16 cellular contexts compared by ENCODE assay signal in the genomic region with DNA sequence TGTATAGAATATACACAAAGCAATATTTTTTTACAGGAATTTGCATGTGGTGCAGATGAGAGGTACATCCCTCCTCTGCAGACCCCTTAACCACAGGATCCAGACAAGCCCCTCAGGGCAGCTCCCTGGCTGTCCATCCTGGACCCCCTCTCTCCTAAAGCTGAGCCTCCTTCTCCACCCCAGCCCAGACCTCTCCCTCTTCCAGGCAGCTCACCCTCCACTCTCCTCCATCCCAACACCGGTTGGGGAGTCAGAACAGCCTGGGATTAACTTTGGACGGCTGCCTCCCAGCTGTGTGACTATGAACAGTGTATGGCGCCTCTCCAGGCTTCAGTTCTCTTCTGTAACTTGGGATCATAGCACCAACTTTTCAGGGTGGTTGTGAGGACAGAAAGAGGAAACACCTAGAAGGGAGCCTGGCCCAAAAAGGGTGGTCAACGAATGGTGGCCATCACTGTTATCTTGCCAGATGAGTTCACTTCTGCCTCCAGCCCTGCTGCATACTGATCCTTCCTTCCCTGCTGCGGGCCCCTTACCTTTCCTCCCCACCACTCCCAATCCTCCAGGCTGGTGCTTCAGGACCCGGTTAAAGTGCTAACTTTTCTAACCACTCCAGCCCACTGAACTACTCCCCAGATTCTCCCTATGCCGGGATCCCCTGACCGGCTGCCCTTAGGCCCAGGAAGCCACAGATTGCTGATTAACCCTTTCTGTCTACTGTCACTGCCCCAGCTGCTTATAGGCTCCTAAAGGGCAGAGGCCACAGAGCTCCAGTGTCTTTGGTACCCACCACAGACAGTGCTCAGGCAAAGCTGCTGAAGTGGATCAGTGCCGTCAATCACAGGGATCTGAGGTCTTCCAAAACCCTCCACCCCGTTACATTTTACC. TPM values are rescaled to one million over a fixed set of nuclear protein-coding genes. Genes with fewer than 3 reads are reported as not detected.
DNase-seq lines count a peak whose midpoint lies in the region; ATAC-seq, FAIRE-seq and TF ChIP-seq lines count a peak whose summit lies in the region.
"Had no signal": no experiment of that assay in that cellular context is flagged by ENCODE, and none has a peak within 500 bp of the region (broad histone marks: within the 10 kb centered on the region; RNA-seq: fewer than 3 reads in every experiment).

No MANE protein-coding gene starts in this region.

- no peak overlapping the region for H3K4me3 Mint-ChIP-seq in osteocyte (ENCODE audit: unreplicated experiment)
- H3K4me3 Mint-ChIP-seq: CD8-positive, alpha-beta memory T cell had no signal

- FAIRE-seq in HepG2 (lab: Jason Lieb, UNC), result no peak
- FAIRE-seq: H54 had no signal

- H3K4me1 ChIP-seq in HepG2 (ENCODE audit: insufficient read depth, low read length) (peaks cover 11% of the 10 kb centered on the region), right lobe of liver (no peaks in the 10 kb centered on the region), lung (ENCODE audit: control insufficient read depth in 2 of 2, insufficient read depth in 2 of 2, low read length in 2 of 2) (no peaks in the 10 kb centered on the region), vagina (no peaks in the 10 kb centered on the region), hepatocyte (ENCODE audit: insufficient read depth) (no peaks in the 10 kb centered on the region)
- H3K4me1 ChIP-seq: Caco-2 had no signal

- CTCF ChIA-PET in HepG2 (lab: Yijun Ruan, JAX; ENCODE audit: low intra/inter-chr PET ratio, low total read pairs), result no interaction called here

- H3K9me3 ChIP-seq in HepG2 (ENCODE audit: low read length) (no peaks in the 10 kb centered on the region), right lobe of liver (no peaks in the 10 kb centered on the region), lung (ENCODE audit: control insufficient read depth in 2 of 2, insufficient read depth in 1 of 2, low read length in 1 of 2) (no peaks in the 10 kb centered on the region), vagina (no peaks in the 10 kb centered on the region), hepatocyte (ENCODE audit: low read depth) (no peaks in the 10 kb centered on the region)
- H3K9me3 ChIP-seq: BLaER1, Caco-2 had no signal

- DNase-seq in HepG2 (ENCODE audit: low spot score) (no peak), right lobe of liver (no peak), lung (ENCODE audit: low spot score) (peak; percentile 20), osteocyte (ENCODE audit: extremely low spot score, unreplicated experiment) (peak; percentile 71), vagina (ENCODE audit: extremely low spot score in 2 of 2) (peak; percentile 46 to 49), RPMI8226 (no peak), hepatocyte (ENCODE audit: low spot score) (no peak), NCI-H1417 treated with DMSO at 0.1 percent for 48 hours (lab: John Stamatoyannopoulos, UW) (no peak)
- DNase-seq: 8988T; AML-193; Caco-2; CD8-positive, alpha-beta memory T cell; DND-41; GF-D8 had no signal

- H3K27ac ChIP-seq in HepG2 (ENCODE audit: extremely low read length, insufficient read depth, low read length) (no peak overlapping the region), right lobe of liver (no peak overlapping the region), lung (ENCODE audit: low read depth in 1 of 2, low read length in 1 of 2) (no peak overlapping the region), vagina (no peak overlapping the region), hepatocyte (no peak overlapping the region)
- H3K27ac ChIP-seq: BLaER1 had no signal

- H2AFZ ChIP-seq in HepG2 (ENCODE audit: low read length) (no peak overlapping the region), hepatocyte (no peak overlapping the region)

- intact Hi-C loops in HepG2 (cut with micrococcal nuclease; ENCODE audit: unreplicated experiment) (loop anchor here (10.0 kb wide), 1 partner anchor 439 kb away; no protein-coding TSS in a partner anchor), right lobe of liver (cut with DNase I) (no loop called here), vagina (cut with DNase I) (no loop called here)

- no peaks in the 10 kb centered on the region for H3K4me1 Mint-ChIP-seq in osteocyte (ENCODE audit: unreplicated experiment)

- TF ChIP-seq EP300 in HepG2 (IDR thresholded peaks at IDR 0.05; ENCODE audit: low read depth in 2 of 2, low read length in 2 of 2), result no peak
- no peak for TF ChIP-seq EP300 in HepG2 (CRISPR knock-in tag; IDR thresholded peaks at IDR 0.05; ENCODE audit: borderline replicate concordance)

- ATAC-seq in HepG2, result no peak
- no peak for ATAC-seq in right lobe of liver
- ATAC-seq in lung (ENCODE audit: insufficient read depth, low FRiP score), result no peak

- H3K4me2 ChIP-seq in HepG2 (ENCODE audit: low read depth, low read length) (no peak overlapping the region), hepatocyte (no peak overlapping the region)
- H3K4me2 ChIP-seq: BLaER1 had no signal

- H4K20me1 ChIP-seq in HepG2 (ENCODE audit: insufficient read depth, low read length), result no peaks in the 10 kb centered on the region
- H4K20me1 ChIP-seq in hepatocyte (ENCODE audit: insufficient read depth, poor library complexity, severe bottlenecking), result no peaks in the 10 kb centered on the region
- H4K20me1 ChIP-seq: BLaER1 had no signal

- in situ Hi-C loops in HepG2 (cut with HindIII; ENCODE audit: extremely low pct_ligation_motif_present, low pct_unique_long_range_greater_than_20kb), result loop anchor here (5.0 kb wide), 1 partner anchor 322 kb away; no protein-coding TSS in a partner anchor

- 10% methylated on average over 10 of the region's 10 CpGs for WGBS in HepG2 (ENCODE audit: low lambda C conversion rate)
- 74% methylated on average over 7 of the region's 10 CpGs for WGBS in right lobe of liver (ENCODE audit: insufficient coverage, low coverage, low lambda C conversion rate, missing lambda C conversion rate)
- 77 to 88% methylated on average over 10 of the region's 10 CpGs for WGBS in lung, 2 donors
- 71% methylated on average over 10 of the region's 10 CpGs for WGBS in hepatocyte (ENCODE audit: low lambda C conversion rate, missing lambda C conversion rate)

- H3K27me3 Mint-ChIP-seq in osteocyte (ENCODE audit: unreplicated experiment), result peaks cover 15% of the 10 kb centered on the region

- no peak overlapping the region for H3K4me3 ChIP-seq in HepG2 (replicated peaks in 1 of 3; ENCODE audit: insufficient read depth in 1 of 3, low read depth in 2 of 3, low read length in 3 of 3)
- no peak overlapping the region for H3K4me3 ChIP-seq in right lobe of liver
- H3K4me3 ChIP-seq in lung, result no peak overlapping the region
- H3K4me3 ChIP-seq in vagina, result no peak overlapping the region
- no peak overlapping the region for H3K4me3 ChIP-seq in hepatocyte
- H3K4me3 ChIP-seq: BLaER1 had no signal

- H3K79me2 ChIP-seq in HepG2 (ENCODE audit: insufficient read depth, low read length) (no peaks in the 10 kb centered on the region), hepatocyte (no peaks in the 10 kb centered on the region)

- H3K27ac Mint-ChIP-seq in osteocyte (ENCODE audit: unreplicated experiment), result no peak overlapping the region
- H3K27ac Mint-ChIP-seq: CD8-positive, alpha-beta memory T cell had no signal

- no peaks in the 10 kb centered on the region for H3K9me3 Mint-ChIP-seq in osteocyte (ENCODE audit: unreplicated experiment)
- H3K9me3 Mint-ChIP-seq: CD8-positive, alpha-beta memory T cell had no signal

- H3K27me3 ChIP-seq in HepG2 (ENCODE audit: control insufficient read depth in 1 of 2, insufficient read depth in 2 of 2, low read length in 2 of 2) (peaks cover 0 to 9% of the 10 kb centered on the region in 2 experiments; a peak in 1 of 5 replicates), right lobe of liver (no peaks in the 10 kb centered on the region), lung (ENCODE audit: control insufficient read depth, insufficient read depth) (no peaks in the 10 kb centered on the region), vagina (no peaks in the 10 kb centered on the region), hepatocyte (no peaks in the 10 kb centered on the region)
- H3K27me3 ChIP-seq: BLaER1 had no signal

- TF ChIP-seq CTCF in HepG2 (CRISPR knock-in tag; IDR thresholded peaks at IDR 0.05) (no peak), right lobe of liver (IDR thresholded peaks at IDR 0.05) (no peak), lung (IDR thresholded peaks at IDR 0.05; ENCODE audit: control extremely low read depth, extremely low read depth) (no peak), osteocyte (IDR thresholded peaks at IDR 0.05) (no peak), vagina (IDR thresholded peaks at IDR 0.05) (no peak), hepatocyte (IDR thresholded peaks at IDR 0.05; ENCODE audit: poor library complexity) (no peak)

- no peaks in the 10 kb centered on the region for H3K9me2 ChIP-seq in hepatocyte (replicated peaks; ENCODE audit: insufficient read depth)

- no peaks in the 10 kb centered on the region for H3K36me3 ChIP-seq in HepG2 (replicated peaks in 1 of 2; ENCODE audit: control insufficient read depth in 1 of 2, insufficient read depth in 2 of 2, low read length in 2 of 2)
- no peaks in the 10 kb centered on the region for H3K36me3 ChIP-seq in right lobe of liver
- H3K36me3 ChIP-seq in lung (ENCODE audit: control insufficient read depth in 2 of 2, insufficient read depth in 2 of 2, low read length in 2 of 2), result no peaks in the 10 kb centered on the region
- H3K36me3 ChIP-seq in vagina, result no peaks in the 10 kb centered on the region
- no peaks in the 10 kb centered on the region for H3K36me3 ChIP-seq in hepatocyte (replicated peaks; ENCODE audit: insufficient read depth, low read depth)
- H3K36me3 ChIP-seq: BLaER1 had no signal

- no peak for TF ChIP-seq RAD21 in HepG2 (CRISPR knock-in tag; IDR thresholded peaks at IDR 0.05)

- no peak overlapping the region for H3K9ac ChIP-seq in HepG2 (ENCODE audit: insufficient read depth, low read depth, low read length)
- H3K9ac ChIP-seq: BLaER1 had no signal

- no peaks in the 10 kb centered on the region for H3K36me3 Mint-ChIP-seq in osteocyte (ENCODE audit: unreplicated experiment)

- TF ChIP-seq POLR2A in HepG2 (IDR thresholded peaks at IDR 0.05; ENCODE audit: insufficient read depth in 1 of 2, low read depth in 2 of 2, low read length in 2 of 2), result no peak
- no peak for TF ChIP-seq POLR2A in right lobe of liver (IDR thresholded peaks at IDR 0.05)
- TF ChIP-seq POLR2A in vagina (IDR thresholded peaks at IDR 0.05), result no peak

- POLR2A ChIA-PET in HepG2 (lab: Yijun Ruan, JAX), result no interaction called here

- BruUV-seq in HepG2 (replicated peaks; lab: Mats Ljungman, UMichigan), result no TSS peak

RNA-seq across cellular contexts. Expression of a gene that starts 55.9 kb away (rescaled TPM):
- total RNA-seq in HepG2 (2016; rRNA removed; fragmentation: Illumina TruSeq; extraction: Trizol) (not detected in 2 replicates), right lobe of liver (not detected), lung (not detected), osteocyte (not detected in 2 replicates), vagina (not detected), hepatocyte (not detected in 2 replicates)
- total RNA-seq in HepG2 (2016; cell fraction: cytosol; rRNA removed; fragmentation: Illumina TruSeq; extraction: Trizol; ENCODE audit: low read depth), result not detected in 2 replicates
- total RNA-seq in HepG2 (2016; cell fraction: insoluble cytoplasmic fraction; rRNA removed; fragmentation: Illumina TruSeq; extraction: Trizol), result not detected in 2 replicates
- total RNA-seq in HepG2 (2016; cell fraction: membrane; rRNA removed; fragmentation: Illumina TruSeq; extraction: Trizol), result not detected in 2 replicates
- total RNA-seq in HepG2 (2016; cell fraction: nucleus; rRNA removed; fragmentation: Illumina TruSeq; extraction: Trizol), result not detected in 2 replicates
- polyA plus RNA-seq in HepG2 (2011; rRNA removed) (not detected in 2 replicates), lung (not detected), hepatocyte (not detected in 2 replicates)
- not detected in 2 replicates for polyA plus RNA-seq in HepG2 (2011; cell fraction: cytosol; rRNA removed)
- not detected in 2 replicates for polyA plus RNA-seq in HepG2 (2011; cell fraction: nucleus; rRNA removed)
- not detected in 2 replicates for polyA plus RNA-seq in HepG2 (2012)
- polyA plus RNA-seq in HepG2 (2016; cell fraction: cytosol; fragmentation: Illumina TruSeq; extraction: Trizol; ENCODE audit: low read depth), result not detected in 2 replicates
- polyA plus RNA-seq in HepG2 (2016; cell fraction: insoluble cytoplasmic fraction; fragmentation: Illumina TruSeq; extraction: Trizol; ENCODE audit: low read depth), result not detected in 2 replicates
- not detected in 2 replicates for polyA plus RNA-seq in HepG2 (2016; cell fraction: membrane; fragmentation: Illumina TruSeq; extraction: Trizol; ENCODE audit: low read depth)
- not detected in 2 replicates for polyA plus RNA-seq in HepG2 (2016; cell fraction: nucleus; fragmentation: Illumina TruSeq; extraction: Trizol; ENCODE audit: insufficient read depth, low read depth)
- not detected in 2 replicates for polyA minus RNA-seq in HepG2 (2011; rRNA and poly(A)+ RNA removed; ENCODE audit: low replicate concordance)
- polyA minus RNA-seq in HepG2 (2011; cell fraction: cytosol; rRNA and poly(A)+ RNA removed), result not detected in 2 replicates
- not detected in 2 replicates for polyA minus RNA-seq in HepG2 (2011; cell fraction: nucleus; rRNA and poly(A)+ RNA removed)
- total RNA-seq: Caco-2; CD8-positive, alpha-beta memory T cell had no signal
- polyA plus RNA-seq: CD8-positive, alpha-beta memory T cell had no signal

Comparison
In these comparisons a context has a peak if more than half of its experiments do, and no peak if none do; other contexts are left out.
1. DNase-seq: peak in lung (single experiment), osteocyte (single experiment) and vagina (2 of 2); none in HepG2 (single experiment), right lobe of liver (0 of 3), RPMI8226 (single experiment), hepatocyte (single experiment) and NCI-H1417 treated with DMSO at 0.1 percent for 48 hours (single experiment).